ENCODE assay signal across 1 cellular context in genomic region chr1:35901235-35901634, GRCh38.
TF ChIP-seq lines count a peak whose summit lies in the region.

No MANE protein-coding gene starts in this region.

TF ChIP-seq in WTC11, 78 proteins besides CTCF, POLR2A, EP300 and RAD21 (continued from another document):
- TF ChIP-seq PRDM15 (CRISPR knock-in tag; IDR thresholded peaks at IDR 0.05) (no peak), ARID4B (CRISPR knock-in tag; IDR thresholded peaks at IDR 0.05; ENCODE audit: borderline replicate concordance) (no peak), GRHL2 (CRISPR knock-in tag; IDR thresholded peaks at IDR 0.05; ENCODE audit: insufficient replicate concordance, severe bottlenecking) (no peak), ZNF121 (CRISPR knock-in tag; IDR thresholded peaks at IDR 0.05) (no peak), FOXP4 (CRISPR knock-in tag; IDR thresholded peaks at IDR 0.05) (no peak), ZNF423 (CRISPR knock-in tag; IDR thresholded peaks at IDR 0.05) (no peak), KAT7 (CRISPR knock-in tag; IDR thresholded peaks at IDR 0.05; ENCODE audit: borderline replicate concordance) (no peak), NR1H2 (CRISPR knock-in tag; IDR thresholded peaks at IDR 0.05) (no peak), ATF2 (CRISPR knock-in tag; IDR thresholded peaks at IDR 0.05; ENCODE audit: borderline replicate concordance, low read depth) (no peak), ETV6 (CRISPR knock-in tag; IDR thresholded peaks at IDR 0.05) (no peak), PREB (CRISPR knock-in tag; IDR thresholded peaks at IDR 0.05; ENCODE audit: borderline replicate concordance) (no peak)
